Comparison of ENCODE assay signal across 25 cellular contexts in genomic region chr12:47590771-47591368, GRCh38.
DNase-seq lines count a peak whose midpoint lies in the region; ATAC-seq and TF ChIP-seq lines count a peak whose summit lies in the region.
"Had no signal": no experiment of that assay in that cellular context is flagged by ENCODE, and none has a peak within 500 bp of the region (broad histone marks: within the 10 kb centered on the region; RNA-seq: fewer than 3 reads in every experiment).

No MANE protein-coding gene starts in this region.

- in situ Hi-C loops in G401 (cut with HindIII; ENCODE audit: low sequenced_read_pairs) = no loop called here

- ATAC-seq in Right ventricle myocardium superior (ENCODE audit: poor library complexity) = peak; percentile 81
- ATAC-seq in GM18873 (IDR thresholded peaks at IDR 0.05; ENCODE audit: low FRiP score, unreplicated experiment) = no peak
- ATAC-seq: HepG2 had no signal

- no peaks in the 10 kb centered on the region for H3K4me1 ChIP-seq in Caco-2
- H3K4me1 ChIP-seq: HAP-1, right lobe of liver had no signal

- H3K27me3 ChIP-seq in Caco-2 (replicated peaks; ENCODE audit: control insufficient read depth, insufficient read depth, low read length) = no peaks in the 10 kb centered on the region; the same call in none of the 2 replicates
- H3K27me3 ChIP-seq: right lobe of liver, tibial nerve had no signal

- H3K36me3 ChIP-seq in Caco-2 (ENCODE audit: control insufficient read depth, insufficient read depth, low read length) = no peaks in the 10 kb centered on the region
- H3K36me3 ChIP-seq: HAP-1, right lobe of liver, tibial nerve had no signal

- TF ChIP-seq CTCF in foreskin fibroblast (IDR thresholded peaks at IDR 0.05; ENCODE audit: low read depth, low read length) (no peak), nephron (IDR thresholded peaks at IDR 0.05; ENCODE audit: unreplicated experiment in 3 of 3) (no peak), Caco-2 (IDR thresholded peaks at IDR 0.05; ENCODE audit: insufficient read depth in 1 of 2, low read depth in 1 of 2, low read length in 1 of 2, severe bottlenecking in 1 of 2, unreplicated experiment in 1 of 2) (no peak), type B pancreatic cell (conservative IDR thresholded peaks at IDR 0.05) (no peak)

- H3K9me3 Mint-ChIP-seq in nephron (no peaks in the 10 kb centered on the region), Caco-2 (ENCODE audit: unreplicated experiment) (no peaks in the 10 kb centered on the region), type B pancreatic cell (peaks cover 3% of the 10 kb centered on the region)
- H3K9me3 Mint-ChIP-seq: activated naive CD4-positive, alpha-beta T cell treated with anti-CD3 and anti-CD28 coated beads for 36 hours; endodermal cell had no signal

- BruUV-seq in Caco-2 (replicated peaks; lab: Mats Ljungman, UMichigan) = no TSS peak

- POLR2A ChIA-PET in Caco-2 (lab: Charles Lee) = no interaction called here

- no peaks in the 10 kb centered on the region for H3K27me3 Mint-ChIP-seq in nephron (ENCODE audit: low read depth)
- peaks cover 13% of the 10 kb centered on the region for H3K27me3 Mint-ChIP-seq in Caco-2 (ENCODE audit: insufficient read depth, unreplicated experiment)
- peaks cover 3% of the 10 kb centered on the region for H3K27me3 Mint-ChIP-seq in type B pancreatic cell

- no peaks in the 10 kb centered on the region for H3K9me3 ChIP-seq in Caco-2
- H3K9me3 ChIP-seq: HAP-1, right lobe of liver, tibial nerve had no signal

- intact Hi-C loops in Right ventricle myocardium superior (cut with DNase I) (no loop called here), cardiac septum (cut with DNase I) (no loop called here), Caco-2 (cut with micrococcal nuclease; ENCODE audit: unreplicated experiment) (no loop called here)

- H3K4me1 Mint-ChIP-seq in nephron = peaks cover 36% of the 10 kb centered on the region
- H3K4me1 Mint-ChIP-seq in Caco-2 (ENCODE audit: low read depth, unreplicated experiment) = no peaks in the 10 kb centered on the region
- H3K4me1 Mint-ChIP-seq in type B pancreatic cell (ENCODE audit: unreplicated experiment) = peaks cover 13% of the 10 kb centered on the region
- H3K4me1 Mint-ChIP-seq: endodermal cell had no signal

- CTCF ChIA-PET in Caco-2 (lab: Charles Lee) = no interaction called here

- no peak overlapping the region for H3K4me3 Mint-ChIP-seq in nephron
- no peak overlapping the region for H3K4me3 Mint-ChIP-seq in Caco-2 (ENCODE audit: unreplicated experiment)
- no peak overlapping the region for H3K4me3 Mint-ChIP-seq in type B pancreatic cell
- H3K4me3 Mint-ChIP-seq: activated naive CD4-positive, alpha-beta T cell treated with anti-CD3 and anti-CD28 coated beads for 36 hours; endodermal cell had no signal

- peak; percentile 59 for DNase-seq in Right ventricle myocardium superior
- DNase-seq in cardiac septum (ENCODE audit: low spot score) = no peak
- peak; percentile 5 to 58 for DNase-seq in foreskin fibroblast
- no peak for DNase-seq in Caco-2
- no peak for DNase-seq in G401 (ENCODE audit: low spot score)
- DNase-seq in type B pancreatic cell (ENCODE audit: extremely low spot score, unreplicated experiment) = no peak
- DNase-seq: 8988T; activated CD4-positive, alpha-beta T cell treated with anti-CD3 and anti-CD28 coated beads, Interleukin-2, amount 50 U/mL, for 4 hours; activated naive CD4-positive, alpha-beta T cell treated with anti-CD3 and anti-CD28 coated beads for 36 hours; aorta; endodermal cell; kidney glomerular epithelial cell; NCI-H1436; NCI-H2171 treated with DMSO at 0.1 percent for 48 hours; NCI-H748 treated with DMSO at 0.1 percent for 48 hours; occipital lobe; OCI-M1; right lobe of liver; SIG-M5; stimulated activated naive CD4-positive, alpha-beta T cell had no signal

- peak overlapping the region; percentile 82 to 95 (median 91) for H3K27ac Mint-ChIP-seq in nephron
- no peak overlapping the region for H3K27ac Mint-ChIP-seq in Caco-2 (ENCODE audit: unreplicated experiment)
- H3K27ac Mint-ChIP-seq in type B pancreatic cell = no peak overlapping the region
- H3K27ac Mint-ChIP-seq: activated naive CD4-positive, alpha-beta T cell treated with anti-CD3 and anti-CD28 coated beads for 36 hours had no signal

- H3K4me3 ChIP-seq in foreskin fibroblast (ENCODE audit: low read depth in 1 of 2, low read length in 2 of 2) (no peak overlapping the region), Caco-2 (ENCODE audit: low read depth, low read length) (no peak overlapping the region)
- H3K4me3 ChIP-seq: HAP-1, right lobe of liver, tibial nerve had no signal

- no peaks in the 10 kb centered on the region for H3K36me3 Mint-ChIP-seq in nephron (ENCODE audit: low read depth)
- no peaks in the 10 kb centered on the region for H3K36me3 Mint-ChIP-seq in Caco-2 (ENCODE audit: insufficient read depth, unreplicated experiment)
- H3K36me3 Mint-ChIP-seq in type B pancreatic cell = no peaks in the 10 kb centered on the region

Comparison
In these comparisons a context has a peak if more than half of its experiments do, and no peak if none do; other contexts are left out.
1. DNase-seq: peak in Right ventricle myocardium superior (single experiment) and foreskin fibroblast (2 of 2); none in cardiac septum (single experiment), Caco-2 (0 of 2), G401 (single experiment) and type B pancreatic cell (single experiment).
2. H3K27ac Mint-ChIP-seq: peak in nephron (3 of 3); none in Caco-2 (single experiment) and type B pancreatic cell (single experiment).